ENCODE assay signal across 9 cellular contexts in genomic region chr6:30885481-30885998, GRCh38. TPM values are rescaled to one million over a fixed set of nuclear protein-coding genes. Genes with fewer than 3 reads are reported as not detected.
DNase-seq lines count a peak whose midpoint lies in the region; ATAC-seq lines count a peak whose summit lies in the region.
"Had no signal": no experiment of that assay in that cellular context is flagged by ENCODE, and none has a peak within 500 bp of the region (broad histone marks: within the 10 kb centered on the region; RNA-seq: fewer than 3 reads in every experiment).

No MANE protein-coding gene starts in this region.

- peaks cover 0 to 10% (median 3%) of the 10 kb centered on the region in 3 donors for H3K36me3 Mint-ChIP-seq in naive thymus-derived CD8-positive, alpha-beta T cell

- POLR2A ChIA-PET in naive thymus-derived CD8-positive, alpha-beta T cell (lab: Charles Lee), result interaction anchor here (1.2 to 4.8 kb wide), 6 partner anchors 21 to 164 kb away, joined by 3 to 34 read pairs (median 12); partner anchors contain the start of genes GTF2H4, IER3 and VARS2

- peaks cover 28 to 39% (median 34%) of the 10 kb centered on the region in 4 donors for H3K4me1 Mint-ChIP-seq in naive thymus-derived CD8-positive, alpha-beta T cell

- no peaks in the 10 kb centered on the region for H3K9me3 Mint-ChIP-seq in naive thymus-derived CD8-positive, alpha-beta T cell
- H3K9me3 Mint-ChIP-seq: dendritic cell treated with granulocyte-macrophage colony-stimulating factor and Interleukin-4, amounts not matched to agents 40 ng/mL and 50 ng/mL, for 4 days had no signal

- no peaks in the 10 kb centered on the region for H3K27me3 Mint-ChIP-seq in naive thymus-derived CD8-positive, alpha-beta T cell

- H3K27ac Mint-ChIP-seq in naive thymus-derived CD8-positive, alpha-beta T cell, result peak overlapping the region; percentile 58 to 93 (median 82)
- H3K27ac Mint-ChIP-seq: dendritic cell treated with granulocyte-macrophage colony-stimulating factor and Interleukin-4, amounts not matched to agents 40 ng/mL and 50 ng/mL, for 4 days had no signal

- peak; percentile 13 to 37 for ATAC-seq in naive thymus-derived CD8-positive, alpha-beta T cell
- ATAC-seq in GM18502 (IDR thresholded peaks at IDR 0.05; ENCODE audit: poor library complexity, unreplicated experiment) (no peak), HG02870 (IDR thresholded peaks at IDR 0.05; ENCODE audit: unreplicated experiment) (no peak)

- peak overlapping the region; percentile 99 for H3K27ac ChIP-seq in epithelial cell of prostate

- peak overlapping the region; percentile 70 to 94 (median 84) for H3K4me3 Mint-ChIP-seq in naive thymus-derived CD8-positive, alpha-beta T cell

- peak; percentile 16 for DNase-seq in activated CD8-positive, alpha-beta memory T cell treated with anti-CD3 and anti-CD28 coated beads, Interleukin-2, amount 50 U/mL, for 4 hours
- DNase-seq in activated CD8-positive, alpha-beta memory T cell treated with anti-CD3 and anti-CD28 coated beads, Interleukin-2, amount 50 U/mL, for 48 hours, result no peak
- peak; percentile 35 for DNase-seq in RPMI7951 (ENCODE audit: low read depth)
- no peak for DNase-seq in epithelial cell of prostate (ENCODE audit: low read depth, low spot score)
- peak in 2 of 10 donors; percentile 14 to 21 for DNase-seq in naive thymus-derived CD8-positive, alpha-beta T cell
- DNase-seq in RKO (ENCODE audit: low spot score), result no peak

RNA-seq across cellular contexts. Expression of gene DDR1, which starts 1.2 kb away (rescaled TPM):
- total RNA-seq in RPMI7951 (2014; rRNA removed; shearing (Covaris generic)), result 12.0 and 16.6 TPM in 2 replicates
- 10 to 100 TPM; 19.8 to 22.8 TPM for total RNA-seq in naive thymus-derived CD8-positive, alpha-beta T cell
- 1 to 10 TPM in 2 of 3 donors, under 1 TPM in 1; 0.57 to 5.4 (median 1.5) TPM for polyA plus RNA-seq in naive thymus-derived CD8-positive, alpha-beta T cell

RNA-seq across cellular contexts. Expression of gene GTF2H4, which starts 22.5 kb away (rescaled TPM):
- 12.4 and 14.6 TPM in 2 replicates for total RNA-seq in RPMI7951 (2014; rRNA removed; shearing (Covaris generic))
- 10 to 100 TPM; 30.0 to 33.9 TPM for total RNA-seq in naive thymus-derived CD8-positive, alpha-beta T cell
- polyA plus RNA-seq in naive thymus-derived CD8-positive, alpha-beta T cell, result 1 to 10 TPM; 5.1 to 8.3 (median 6.3) TPM

RNA-seq across cellular contexts. Expression of gene VARS2, which starts 28.5 kb away (rescaled TPM):
- 9.5 and 9.6 TPM in 2 replicates for total RNA-seq in RPMI7951 (2014; rRNA removed; shearing (Covaris generic))
- 10 to 100 TPM; 41.4 to 53.7 TPM for total RNA-seq in naive thymus-derived CD8-positive, alpha-beta T cell
- 10 to 100 TPM; 14.1 to 16.3 (median 14.5) TPM for polyA plus RNA-seq in naive thymus-derived CD8-positive, alpha-beta T cell

RNA-seq across cellular contexts. Expression of gene SFTA2, which starts 46.4 kb away (rescaled TPM):
- 0.24 TPM in 1 of 2 replicates, not detected in the other for total RNA-seq in RPMI7951 (2014; rRNA removed; shearing (Covaris generic))
- total RNA-seq in naive thymus-derived CD8-positive, alpha-beta T cell, result not detected
- polyA plus RNA-seq in naive thymus-derived CD8-positive, alpha-beta T cell, result under 1 TPM in 1 of 3 donors, not detected in 2; 0.30 TPM

RNA-seq across cellular contexts. Expression of gene MUCL3, which starts 55.2 kb away (rescaled TPM):
- not detected in 2 replicates for total RNA-seq in RPMI7951 (2014; rRNA removed; shearing (Covaris generic))
- total RNA-seq in naive thymus-derived CD8-positive, alpha-beta T cell, result not detected
- polyA plus RNA-seq in naive thymus-derived CD8-positive, alpha-beta T cell, result not detected

Comparison
In these comparisons a context has a peak if more than half of its experiments do, and no peak if none do; other contexts are left out.
1. DNase-seq: peak in activated CD8-positive, alpha-beta memory T cell treated with anti-CD3 and anti-CD28 coated beads, Interleukin-2, amount 50 U/mL, for 4 hours (single experiment) and RPMI7951 (single experiment); none in activated CD8-positive, alpha-beta memory T cell treated with anti-CD3 and anti-CD28 coated beads, Interleukin-2, amount 50 U/mL, for 48 hours (single experiment), epithelial cell of prostate (single experiment) and RKO (single experiment).
2. ATAC-seq: peak in naive thymus-derived CD8-positive, alpha-beta T cell (2 of 2); none in GM18502 (single experiment) and HG02870 (single experiment).